In genomic region chr3:52177701-52178042, GRCh38 we compare ENCODE assay signal across 21 cellular contexts. TPM values are rescaled to one million over a fixed set of nuclear protein-coding genes. Genes with fewer than 3 reads are reported as not detected.
"Had no signal": no experiment of that assay in that cellular context is flagged by ENCODE, and none has a peak within 500 bp of the region (broad histone marks: within the 10 kb centered on the region; RNA-seq: fewer than 3 reads in every experiment).

No MANE protein-coding gene starts in this region.

- H3K9me3 ChIP-seq: left ventricle myocardium inferior, prostate gland, right atrium auricular region, uterus had no signal

- H3K27me3 ChIP-seq: brain microvascular endothelial cell, right atrium auricular region, uterus had no signal

- H3K36me3 ChIP-seq: brain microvascular endothelial cell, left ventricle myocardium inferior, prostate gland, right atrium auricular region, uterus had no signal

- H3K27ac ChIP-seq: brain microvascular endothelial cell, left ventricle myocardium inferior, prostate gland, right atrium auricular region, uterus had no signal

- H3K4me1 ChIP-seq: prostate gland, right atrium auricular region, uterus had no signal

- DNase-seq: activated B cell treated with CpG ODN at 0.5 μM for 24 hours; activated CD4-positive, alpha-beta T cell treated with anti-CD3 and anti-CD28 coated beads for 4 hours; activated CD8-positive, alpha-beta memory T cell treated with anti-CD3 and anti-CD28 coated beads, Interleukin-2, amount 50 U/mL, for 4 hours; activated naive CD4-positive, alpha-beta T cell treated with anti-CD3 and anti-CD28 coated beads, Interleukin-2, amount 10 ng/mL, durations not matched to agents 7 days and 5 days; activated naive CD8-positive, alpha-beta T cell treated with anti-CD3 and anti-CD28 coated beads, Interleukin-2, amount 50 U/mL, for 24 hours; activated T-cell treated with anti-CD3 and anti-CD28 coated beads, Interleukin-2, amount 50 U/mL, for 4 hours; brain microvascular endothelial cell; cortex of kidney; effector CD4-positive, alpha-beta T cell; left ventricle myocardium inferior; small intestine; stimulated activated CD4-positive, alpha-beta T cell treated with anti-CD3 and anti-CD28 coated beads, Interleukin-4, amount 100 ng/mL, for 1 hour; uterus had no signal

- H3K4me3 ChIP-seq: left ventricle myocardium inferior, prostate gland, right atrium auricular region, uterus had no signal

- ATAC-seq: activated naive CD8-positive, alpha-beta T cell treated with anti-CD3 and anti-CD28 coated beads, Interleukin-2, amount 50 U/mL, for 24 hours; activated T-cell treated with anti-CD3 and anti-CD28 coated beads, Interleukin-2, amount 50 U/mL, for 4 hours had no signal

- FAIRE-seq: frontal cortex, keratinocyte, small intestine, TTC549 had no signal

RNA-seq across cellular contexts. Expression of gene TLR9, which starts 47.8 kb away (rescaled TPM):
- total RNA-seq: frontal cortex, osteoblast, right atrium auricular region had no signal
- polyA plus RNA-seq: aorta, keratinocyte, neural cell had no signal
